In the genomic region with DNA sequence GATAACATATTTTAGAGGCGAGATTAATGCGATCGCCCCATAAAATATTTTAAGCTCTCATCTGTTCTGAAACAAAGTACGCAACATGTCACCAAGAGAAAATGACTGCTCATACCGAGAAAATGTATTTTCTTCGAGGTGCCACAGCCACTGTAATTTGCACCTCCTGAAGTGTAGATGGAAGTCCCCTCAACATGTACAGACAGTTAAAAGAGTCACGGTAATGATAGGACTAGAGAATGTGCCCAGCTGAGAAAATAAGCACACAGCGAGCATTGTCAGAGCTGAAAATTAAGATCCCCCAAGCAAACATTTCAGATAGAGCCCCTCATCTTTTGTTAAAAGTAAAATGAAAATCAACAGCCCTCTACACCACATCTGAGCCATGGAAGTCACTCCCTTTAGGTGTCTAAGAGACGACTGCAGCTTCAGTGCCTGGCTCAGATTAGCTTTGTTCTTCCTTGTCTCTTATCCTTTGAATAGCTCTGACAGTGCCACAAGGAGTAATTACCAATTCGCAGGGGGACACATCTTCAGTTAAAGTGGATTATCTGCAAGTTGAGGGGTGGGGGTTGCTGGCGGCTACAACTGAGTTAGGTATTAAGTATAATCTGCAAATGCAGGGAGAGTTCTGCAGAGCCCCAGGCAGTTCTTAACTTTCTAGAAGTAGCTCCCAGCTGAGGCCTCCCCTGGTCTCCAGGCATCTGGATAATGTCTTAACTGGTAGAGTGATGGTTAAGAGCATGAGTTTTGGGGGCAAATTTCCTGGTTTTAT, we compare ENCODE assay signal across 28 cellular contexts.
DNase-seq lines count a peak whose midpoint lies in the region; ATAC-seq and TF ChIP-seq lines count a peak whose summit lies in the region.
"Had no signal": no experiment of that assay in that cellular context is flagged by ENCODE, and none has a peak within 500 bp of the region (broad histone marks: within the 10 kb centered on the region; RNA-seq: fewer than 3 reads in every experiment).

No MANE protein-coding gene starts in this region.

- H4K20me1 ChIP-seq in neural progenitor cell (ENCODE audit: low read depth), result no peaks in the 10 kb centered on the region

- peaks cover 4% of the 10 kb centered on the region for H3K36me3 ChIP-seq in WERI-Rb-1
- H3K36me3 ChIP-seq in neural progenitor cell, result peaks cover 13% of the 10 kb centered on the region
- H3K36me3 ChIP-seq: brain microvascular endothelial cell, tibial artery had no signal

- H3K4me3 ChIP-seq in WERI-Rb-1 (ENCODE audit: low read depth, low read length) (peak overlapping the region; percentile 12), neural progenitor cell (no peak overlapping the region)
- H3K4me3 ChIP-seq: PC-9, skin epidermis, tibial artery had no signal

- H3K9ac ChIP-seq in neural progenitor cell, result no peak overlapping the region

- TF ChIP-seq CTCF in WERI-Rb-1 (IDR thresholded peaks at IDR 0.05; ENCODE audit: low read depth, low read length) (no peak), neural progenitor cell (IDR thresholded peaks at IDR 0.05) (no peak)

- no peaks in the 10 kb centered on the region for H3K9me3 ChIP-seq in WERI-Rb-1 (ENCODE audit: severe bottlenecking)
- no peaks in the 10 kb centered on the region for H3K9me3 ChIP-seq in neural progenitor cell (ENCODE audit: low read depth)
- H3K9me3 ChIP-seq: Caco-2, tibial artery had no signal

- H3K27ac ChIP-seq in WERI-Rb-1, result peak overlapping the region; percentile 74
- H3K27ac ChIP-seq in neural progenitor cell, result peak overlapping the region; percentile 81
- H3K27ac ChIP-seq: brain microvascular endothelial cell, PC-9, skin epidermis, tibial artery had no signal

- peak; percentile 55 for DNase-seq in ELF-1 (ENCODE audit: low read depth, low spot score)
- DNase-seq in WERI-Rb-1, result peak; percentile 87
- peak; percentile 32 for DNase-seq in neural progenitor cell (ENCODE audit: low spot score)
- no peak for DNase-seq in effector CD8-positive, alpha-beta T cell (lab: John Stamatoyannopoulos, UW)
- no peak for DNase-seq in HK-2 (ENCODE audit: unreplicated experiment)
- DNase-seq: activated B cell treated with CpG ODN at 0.5 μM for 24 hours; activated CD8-positive, alpha-beta memory T cell treated with anti-CD3 and anti-CD28 coated beads, Interleukin-2, amount 10 ng/mL, durations not matched to agents 7 days and 5 days; activated naive CD4-positive, alpha-beta T cell treated with anti-CD3 and anti-CD28 coated beads for 36 hours; activated T-cell treated with anti-CD3 and anti-CD28 coated beads, Interleukin-2, amount 50 U/mL, for 72 hours; brain microvascular endothelial cell; C1 segment of cervical spinal cord; Caco-2; DMS79; left ventricle myocardium superior; midbrain; NCI-H1105 treated with DMSO at 0.1 percent for 48 hours; NCI-H2081; NCI-H446 treated with DMSO at 0.1 percent for 48 hours; NK-92 treated with Interleukin-12 subunit alpha and Interleukin-12 subunit beta, amount 100 ng/mL, for 24 hours; PC-9; Right ventricle myocardium superior; stimulated activated naive CD8-positive, alpha-beta T cell treated with anti-CD3 and anti-CD28 coated beads, Interleukin-15, amount 100 ng/mL, for 72 hours; T-helper 9 cell; tibial artery had no signal

- no peak overlapping the region for H3K4me3 Mint-ChIP-seq in neural progenitor cell
- H3K4me3 Mint-ChIP-seq: activated B cell treated with CpG ODN at 0.5 μM for 24 hours; activated CD8-positive, alpha-beta memory T cell treated with anti-CD3 and anti-CD28 coated beads, Interleukin-2, amount 10 ng/mL, durations not matched to agents 7 days and 5 days; activated naive CD4-positive, alpha-beta T cell treated with anti-CD3 and anti-CD28 coated beads for 36 hours; activated T-cell treated with anti-CD3 and anti-CD28 coated beads, Interleukin-2, amount 50 U/mL, for 72 hours; natural killer cell treated with Interleukin-12 subunit alpha and Interleukin-12 subunit beta and Interleukin-15 and Interleukin-18, amount 100 ng/mL, for 72 hours; stimulated activated naive CD8-positive, alpha-beta T cell treated with anti-CD3 and anti-CD28 coated beads, Interleukin-15, amount 100 ng/mL, for 72 hours had no signal

- peaks cover 66% of the 10 kb centered on the region for H3K36me3 Mint-ChIP-seq in neural progenitor cell
- H3K36me3 Mint-ChIP-seq: activated CD8-positive, alpha-beta memory T cell treated with anti-CD3 and anti-CD28 coated beads, Interleukin-2, amount 10 ng/mL, durations not matched to agents 7 days and 5 days; natural killer cell treated with Interleukin-12 subunit alpha and Interleukin-12 subunit beta and Interleukin-15 and Interleukin-18, amount 100 ng/mL, for 72 hours had no signal

- H3K27me3 Mint-ChIP-seq in neural progenitor cell (ENCODE audit: insufficient read depth, low read depth), result peaks cover 9% of the 10 kb centered on the region
- H3K27me3 Mint-ChIP-seq: activated B cell treated with CpG ODN at 0.5 μM for 24 hours; activated CD8-positive, alpha-beta memory T cell treated with anti-CD3 and anti-CD28 coated beads, Interleukin-2, amount 10 ng/mL, durations not matched to agents 7 days and 5 days; natural killer cell treated with Interleukin-12 subunit alpha and Interleukin-12 subunit beta and Interleukin-15 and Interleukin-18, amount 100 ng/mL, for 72 hours; stimulated activated naive CD8-positive, alpha-beta T cell treated with anti-CD3 and anti-CD28 coated beads, Interleukin-15, amount 100 ng/mL, for 72 hours had no signal

- peaks cover 15% of the 10 kb centered on the region for H3K4me1 ChIP-seq in neural progenitor cell
- H3K4me1 ChIP-seq: Caco-2, tibial artery had no signal

- H3K9me3 Mint-ChIP-seq in neural progenitor cell, result peaks cover 58% of the 10 kb centered on the region
- H3K9me3 Mint-ChIP-seq: activated B cell treated with CpG ODN at 0.5 μM for 24 hours; activated naive CD4-positive, alpha-beta T cell treated with anti-CD3 and anti-CD28 coated beads for 36 hours; activated T-cell treated with anti-CD3 and anti-CD28 coated beads, Interleukin-2, amount 50 U/mL, for 72 hours; natural killer cell treated with Interleukin-12 subunit alpha and Interleukin-12 subunit beta and Interleukin-15 and Interleukin-18, amount 100 ng/mL, for 72 hours had no signal

- peaks cover 81% of the 10 kb centered on the region for H3K79me2 ChIP-seq in neural progenitor cell (ENCODE audit: low read depth)

- H3K4me2 ChIP-seq in neural progenitor cell, result peak overlapping the region; percentile 42
- H3K4me2 ChIP-seq: PC-9 had no signal

- no peaks in the 10 kb centered on the region for H3K27me3 ChIP-seq in WERI-Rb-1 (ENCODE audit: insufficient read depth, low read depth, severe bottlenecking)
- H3K27me3 ChIP-seq in neural progenitor cell, result no peaks in the 10 kb centered on the region
- H3K27me3 ChIP-seq: brain microvascular endothelial cell, tibial artery had no signal

- ATAC-seq in HG03520 (IDR thresholded peaks at IDR 0.05; ENCODE audit: unreplicated experiment) (peak; percentile 81), GM21390 (IDR thresholded peaks at IDR 0.05; ENCODE audit: unreplicated experiment) (no peak)
- ATAC-seq: activated CD8-positive, alpha-beta memory T cell treated with anti-CD3 and anti-CD28 coated beads, Interleukin-2, amount 10 ng/mL, durations not matched to agents 7 days and 5 days; activated T-cell treated with anti-CD3 and anti-CD28 coated beads, Interleukin-2, amount 50 U/mL, for 72 hours; left ventricle myocardium superior; natural killer cell treated with Interleukin-12 subunit alpha and Interleukin-12 subunit beta and Interleukin-15 and Interleukin-18, amount 100 ng/mL, for 72 hours; stimulated activated naive CD8-positive, alpha-beta T cell treated with anti-CD3 and anti-CD28 coated beads, Interleukin-15, amount 100 ng/mL, for 72 hours had no signal

- H2AFZ ChIP-seq in neural progenitor cell (replicated peaks), result no peak overlapping the region
- H2AFZ ChIP-seq: PC-9 had no signal

- no peaks in the 10 kb centered on the region for H3K4me1 Mint-ChIP-seq in neural progenitor cell
- H3K4me1 Mint-ChIP-seq: activated CD8-positive, alpha-beta memory T cell treated with anti-CD3 and anti-CD28 coated beads, Interleukin-2, amount 10 ng/mL, durations not matched to agents 7 days and 5 days; stimulated activated naive CD8-positive, alpha-beta T cell treated with anti-CD3 and anti-CD28 coated beads, Interleukin-15, amount 100 ng/mL, for 72 hours had no signal

- H3F3A ChIP-seq in neural progenitor cell (ENCODE audit: low read depth), result peaks cover 36% of the 10 kb centered on the region

- H3K27ac Mint-ChIP-seq in neural progenitor cell, result no peak overlapping the region
- H3K27ac Mint-ChIP-seq: activated B cell treated with CpG ODN at 0.5 μM for 24 hours; activated CD8-positive, alpha-beta memory T cell treated with anti-CD3 and anti-CD28 coated beads, Interleukin-2, amount 10 ng/mL, durations not matched to agents 7 days and 5 days; activated naive CD4-positive, alpha-beta T cell treated with anti-CD3 and anti-CD28 coated beads for 36 hours; activated T-cell treated with anti-CD3 and anti-CD28 coated beads, Interleukin-2, amount 50 U/mL, for 72 hours; natural killer cell treated with Interleukin-12 subunit alpha and Interleukin-12 subunit beta and Interleukin-15 and Interleukin-18, amount 100 ng/mL, for 72 hours; stimulated activated naive CD8-positive, alpha-beta T cell treated with anti-CD3 and anti-CD28 coated beads, Interleukin-15, amount 100 ng/mL, for 72 hours had no signal

Comparison
In these comparisons a context has a peak if more than half of its experiments do, and no peak if none do; other contexts are left out.
1. DNase-seq: peak in ELF-1 (single experiment), WERI-Rb-1 (single experiment) and neural progenitor cell (single experiment); none in effector CD8-positive, alpha-beta T cell (single experiment) and HK-2 (single experiment).